In genomic region chr4:133812954-133813353, GRCh38 we compare ENCODE assay signal across 2 cellular contexts.
A peak's percentile ranks its signal among the peaks of the same experiment; 100 is the strongest.
TF ChIP-seq lines count a peak whose summit lies in the region.

No MANE protein-coding gene starts in this region.

TF ChIP-seq in HepG2, 621 proteins besides CTCF, POLR2A, EP300 and RAD21:
- TF ChIP-seq ZNF672 (CRISPR knock-in tag; IDR thresholded peaks at IDR 0.05): no peak
- peak; percentile 85 to 91 for TF ChIP-seq MAFK (conservative IDR thresholded peaks at IDR 0.05 in 1 of 2, IDR thresholded peaks at IDR 0.05 in 1 of 2; ENCODE audit: low read length in 2 of 2)
- no peak for TF ChIP-seq ZC3H4 (CRISPR knock-in tag; IDR thresholded peaks at IDR 0.05; ENCODE audit: borderline replicate concordance)
- peak; percentile 86 for TF ChIP-seq MAFF (IDR thresholded peaks at IDR 0.05; ENCODE audit: low read depth, low read length)
- TF ChIP-seq XBP1 (CRISPR knock-in tag; IDR thresholded peaks at IDR 0.05): no peak
- no peak for TF ChIP-seq RAD51 (IDR thresholded peaks at IDR 0.05; ENCODE audit: borderline replicate concordance)

TF ChIP-seq in IMR-90, 13 proteins besides CTCF, POLR2A, EP300 and RAD21:
- TF ChIP-seq BHLHE40 (IDR thresholded peaks at IDR 0.05; ENCODE audit: low read depth, low read length): no peak
- TF ChIP-seq MAFK (IDR thresholded peaks at IDR 0.05; ENCODE audit: low read depth, low read length): peak; percentile 82
- TF ChIP-seq MAZ (IDR thresholded peaks at IDR 0.05; ENCODE audit: borderline replicate concordance, low read depth, low read length): no peak
- TF ChIP-seq SMC3 (IDR thresholded peaks at IDR 0.05; ENCODE audit: low read depth, low read length): no peak
- TF ChIP-seq, protein P1, sequence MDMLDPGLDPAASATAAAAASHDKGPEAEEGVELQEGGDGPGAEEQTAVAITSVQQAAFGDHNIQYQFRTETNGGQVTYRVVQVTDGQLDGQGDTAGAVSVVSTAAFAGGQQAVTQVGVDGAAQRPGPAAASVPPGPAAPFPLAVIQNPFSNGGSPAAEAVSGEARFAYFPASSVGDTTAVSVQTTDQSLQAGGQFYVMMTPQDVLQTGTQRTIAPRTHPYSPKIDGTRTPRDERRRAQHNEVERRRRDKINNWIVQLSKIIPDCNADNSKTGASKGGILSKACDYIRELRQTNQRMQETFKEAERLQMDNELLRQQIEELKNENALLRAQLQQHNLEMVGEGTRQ (IDR thresholded peaks at IDR 0.05; ENCODE audit: low read depth, low read length): no peak
